ENCODE assay signal across 1 cellular context in genomic region chr13:36883392-36883791, GRCh38. TPM values are rescaled to one million over a fixed set of nuclear protein-coding genes. Genes with fewer than 3 reads are reported as not detected.
"Had no signal": no experiment of that assay in that cellular context is flagged by ENCODE, and none has a peak within 500 bp of the region (broad histone marks: within the 10 kb centered on the region; RNA-seq: fewer than 3 reads in every experiment).

No MANE protein-coding gene starts in this region.

RNA-seq across cellular contexts. Expression of gene SMAD9, which starts 36.6 kb away (rescaled TPM):
- total RNA-seq: natural killer cell had no signal
